Comparison of ENCODE assay signal across 1 cellular context in the genomic region with DNA sequence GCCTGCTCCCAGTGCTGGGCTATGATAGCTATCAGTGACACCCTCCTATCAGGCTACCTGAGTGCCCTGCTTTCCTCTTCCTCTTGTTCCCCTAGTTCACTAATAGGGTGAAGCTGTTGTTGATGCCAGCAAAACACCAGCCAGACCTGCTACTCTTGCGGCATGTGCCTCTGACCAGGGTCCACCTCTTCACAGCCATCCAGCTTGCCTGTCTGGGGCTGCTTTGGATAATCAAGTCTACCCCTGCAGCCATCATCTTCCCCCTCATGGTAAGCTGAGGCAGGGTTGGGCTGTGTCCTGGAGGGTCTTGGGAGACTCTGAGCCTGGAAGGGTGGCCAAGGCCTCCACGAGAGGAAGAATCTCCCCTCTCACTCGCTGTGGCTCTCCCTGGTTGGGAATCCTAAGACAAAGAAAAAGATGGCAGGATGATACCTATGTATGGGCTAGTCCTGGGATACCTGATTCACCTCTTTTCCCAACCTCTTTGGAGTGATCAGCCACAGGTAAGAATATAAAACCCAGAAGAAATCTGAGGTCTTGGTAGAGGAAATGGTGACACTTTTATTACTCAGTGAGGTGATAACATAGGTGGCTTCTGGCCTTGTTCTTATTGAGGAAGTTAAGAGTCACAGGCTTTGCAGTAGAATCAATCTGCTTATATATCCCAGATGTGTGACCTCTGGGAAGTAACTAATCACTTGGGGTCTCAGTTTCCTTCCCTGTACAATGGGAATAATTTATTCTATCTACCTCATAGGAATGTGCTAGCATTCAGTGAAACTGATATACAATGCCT.
TF ChIP-seq lines count a peak whose summit lies in the region.

No MANE protein-coding gene starts in this region.

TF ChIP-seq in K562, 482 proteins besides CTCF, POLR2A, EP300 and RAD21:
- TF ChIP-seq MYBL2 (IDR thresholded peaks at IDR 0.05; ENCODE audit: low read depth) (no peak), MYBL2 (CRISPR knock-in tag; IDR thresholded peaks at IDR 0.05; ENCODE audit: borderline replicate concordance) (no peak), RBM25 (IDR thresholded peaks at IDR 0.05; ENCODE audit: low read depth, low read length, severe bottlenecking) (peak; percentile 61)
